Comparison of ENCODE assay signal across 15 cellular contexts in genomic region chr4:6990661-6991060, GRCh38. TPM values are rescaled to one million over a fixed set of nuclear protein-coding genes. Genes with fewer than 3 reads are reported as not detected.
DNase-seq lines count a peak whose midpoint lies in the region; ATAC-seq and TF ChIP-seq lines count a peak whose summit lies in the region.
"Had no signal": no experiment of that assay in that cellular context is flagged by ENCODE, and none has a peak within 500 bp of the region (broad histone marks: within the 10 kb centered on the region; RNA-seq: fewer than 3 reads in every experiment).

No MANE protein-coding gene starts in this region.

- no peaks in the 10 kb centered on the region for H3K9me3 Mint-ChIP-seq in CD4-positive, alpha-beta T cell
- no peaks in the 10 kb centered on the region for H3K9me3 Mint-ChIP-seq in activated T-helper 17 cell treated with anti-CD3 and anti-CD28 coated beads, Interleukin-2, amount 50 U/mL, for 72 hours

- no peak overlapping the region for H3K9ac ChIP-seq in PC-3 (ENCODE audit: low read length)
- H3K9ac ChIP-seq in mammary epithelial cell (ENCODE audit: insufficient read depth, low read length): no peak overlapping the region
- no peak overlapping the region for H3K9ac ChIP-seq in parathyroid adenoma

- no peaks in the 10 kb centered on the region for H3K9me3 ChIP-seq in CD4-positive, alpha-beta T cell (ENCODE audit: control insufficient read depth, low read length)
- H3K9me3 ChIP-seq in PC-3 (ENCODE audit: low read length) (no peaks in the 10 kb centered on the region), mammary epithelial cell (replicated peaks; ENCODE audit: insufficient read depth, low read length) (no peaks in the 10 kb centered on the region), parathyroid adenoma (ENCODE audit: control insufficient read depth, low read length) (no peaks in the 10 kb centered on the region)
- H3K9me3 ChIP-seq: upper lobe of left lung had no signal

- peak overlapping the region; percentile 38 for H3K4me3 Mint-ChIP-seq in CD4-positive, alpha-beta T cell
- H3K4me3 Mint-ChIP-seq in activated T-helper 17 cell treated with anti-CD3 and anti-CD28 coated beads, Interleukin-2, amount 50 U/mL, for 72 hours: no peak overlapping the region

- H4K20me1 ChIP-seq in PC-3 (ENCODE audit: low read length): no peaks in the 10 kb centered on the region
- no peaks in the 10 kb centered on the region for H4K20me1 ChIP-seq in mammary epithelial cell (ENCODE audit: insufficient read depth, low read length)

- H3K4me3 ChIP-seq in PC-3 (ENCODE audit: low read length) (no peak overlapping the region), mammary epithelial cell (replicated peaks in 1 of 3; ENCODE audit: insufficient read depth in 1 of 3, low read depth in 2 of 3, low read length in 3 of 3) (no peak overlapping the region), parathyroid adenoma (ENCODE audit: low read depth, low read length) (no peak overlapping the region)
- H3K4me3 ChIP-seq: SK-N-MC, upper lobe of left lung had no signal

- TF ChIP-seq CTCF in CD4-positive, alpha-beta T cell (IDR thresholded peaks at IDR 0.05): no peak
- TF ChIP-seq CTCF in PC-3 (conservative IDR thresholded peaks at IDR 0.05; ENCODE audit: low read depth, low read length): no peak
- TF ChIP-seq CTCF in mammary epithelial cell (conservative IDR thresholded peaks at IDR 0.05 in 1 of 2, IDR thresholded peaks at IDR 0.05 in 1 of 2; ENCODE audit: extremely low read depth in 1 of 2, insufficient read depth in 1 of 2, low read depth in 1 of 2, low read length in 2 of 2): no peak
- TF ChIP-seq CTCF in parathyroid adenoma (IDR thresholded peaks at IDR 0.05): no peak

- WGBS in mammary epithelial cell (ENCODE audit: low coverage, missing lambda C conversion rate): 84% methylated on average over 6 of the region's 6 CpGs

- H2AFZ ChIP-seq in PC-3 (ENCODE audit: low read length) (no peak overlapping the region), mammary epithelial cell (ENCODE audit: low read depth, low read length) (no peak overlapping the region), parathyroid adenoma (no peak overlapping the region)

- H3K27ac ChIP-seq in CD4-positive, alpha-beta T cell (ENCODE audit: low read depth, low read length): no peak overlapping the region
- peak overlapping the region; percentile 81 for H3K27ac ChIP-seq in PC-3 (ENCODE audit: low read length)
- H3K27ac ChIP-seq in mammary epithelial cell (ENCODE audit: insufficient read depth, low read depth, low read length): peak overlapping the region; percentile 97
- H3K27ac ChIP-seq in parathyroid adenoma: no peak overlapping the region
- H3K27ac ChIP-seq: SK-N-MC had no signal

- POLR2A ChIA-PET in CD4-positive, alpha-beta T cell (lab: Charles Lee): no interaction called here
- POLR2A ChIA-PET in PC-3 (lab: Charles Lee; ENCODE audit: unreplicated experiment): no interaction called here

- no peaks in the 10 kb centered on the region for H3K9me2 ChIP-seq in PC-3 (replicated peaks; ENCODE audit: low read length)

- no peak for ATAC-seq in CD4-positive, alpha-beta T cell (ENCODE audit: poor library complexity)
- no peak for ATAC-seq in PC-3
- ATAC-seq in activated T-helper 17 cell treated with anti-CD3 and anti-CD28 coated beads, Interleukin-2, amount 50 U/mL, for 72 hours (replicated peaks): no peak

- no peaks in the 10 kb centered on the region for H3F3A ChIP-seq in PC-3 (ENCODE audit: low read length, unreplicated experiment)

- dilution Hi-C loops in mammary epithelial cell (cut with HindIII; ENCODE audit: low sequenced_read_pairs): no loop called here

- BruUV-seq in PC-3 (replicated peaks; lab: Mats Ljungman, UMichigan) (no TSS peak), mammary epithelial cell (replicated peaks; lab: Mats Ljungman, UMichigan) (no TSS peak)

- intact Hi-C loops in CD4-positive, alpha-beta T cell (cut with DNase I, micrococcal nuclease): no loop called here
- intact Hi-C loops in PC-3 (cut with micrococcal nuclease) (no loop called here), mammary epithelial cell (cut with micrococcal nuclease) (no loop called here)

- H3K36me3 ChIP-seq in PC-3 (ENCODE audit: low read depth, low read length) (peaks cover 9% of the 10 kb centered on the region; the same call in 1 of the 2 replicates), mammary epithelial cell (ENCODE audit: insufficient read depth, low read length) (peaks cover 15% of the 10 kb centered on the region), parathyroid adenoma (ENCODE audit: control insufficient read depth, insufficient read depth, low read length) (no peaks in the 10 kb centered on the region)

- CTCF ChIA-PET in CD4-positive, alpha-beta T cell (lab: Charles Lee): no interaction called here
- CTCF ChIA-PET in PC-3 (lab: Charles Lee): no interaction called here
- CTCF ChIA-PET in mammary epithelial cell (lab: Charles Lee; ENCODE audit: low non-redundant PET): no interaction called here

- DNase-seq in CD4-positive, alpha-beta T cell: no peak
- DNase-seq in PC-3 (no peak), mammary epithelial cell (no peak), NCI-H187 (lab: John Stamatoyannopoulos, UW) (no peak), NCI-H524 (lab: John Stamatoyannopoulos, UW) (no peak), cerebellar nuclear complex (lab: John Stamatoyannopoulos, UW) (no peak)
- DNase-seq: activated CD4-positive, alpha-beta T cell treated with anti-CD3 and anti-CD28 coated beads, Interleukin-2, amount 50 U/mL, for 48 hours; DMS153; KBM-7; NCI-H1105 treated with DMSO at 0.1 percent for 48 hours; NCI-H69; upper lobe of left lung had no signal

- H3K4me1 Mint-ChIP-seq in CD4-positive, alpha-beta T cell (ENCODE audit: low read depth): peaks cover 69% of the 10 kb centered on the region
- peaks cover 32% of the 10 kb centered on the region for H3K4me1 Mint-ChIP-seq in activated T-helper 17 cell treated with anti-CD3 and anti-CD28 coated beads, Interleukin-2, amount 50 U/mL, for 72 hours

- peaks cover 50% of the 10 kb centered on the region for H3K4me1 ChIP-seq in PC-3 (ENCODE audit: insufficient read depth, low read length)
- peaks cover 57% of the 10 kb centered on the region for H3K4me1 ChIP-seq in mammary epithelial cell (ENCODE audit: insufficient read depth, low read length)
- H3K4me1 ChIP-seq in parathyroid adenoma: peaks cover 8% of the 10 kb centered on the region

- no peak overlapping the region for H3K27ac Mint-ChIP-seq in CD4-positive, alpha-beta T cell
- H3K27ac Mint-ChIP-seq in activated T-helper 17 cell treated with anti-CD3 and anti-CD28 coated beads, Interleukin-2, amount 50 U/mL, for 72 hours: no peak overlapping the region

- in situ Hi-C loops in mammary epithelial cell (cut with MboI; ENCODE audit: low sequenced_read_pairs in 2 of 2): no loop called here

- H3K79me2 ChIP-seq in PC-3 (ENCODE audit: low read length) (peaks cover 79% of the 10 kb centered on the region), mammary epithelial cell (ENCODE audit: insufficient read depth, low read length) (peaks cover 71% of the 10 kb centered on the region), parathyroid adenoma (peaks cover 20% of the 10 kb centered on the region)

- H3K27me3 Mint-ChIP-seq in CD4-positive, alpha-beta T cell: no peaks in the 10 kb centered on the region
- no peaks in the 10 kb centered on the region for H3K27me3 Mint-ChIP-seq in activated T-helper 17 cell treated with anti-CD3 and anti-CD28 coated beads, Interleukin-2, amount 50 U/mL, for 72 hours

- peaks cover 37% of the 10 kb centered on the region for H3K36me3 Mint-ChIP-seq in CD4-positive, alpha-beta T cell (ENCODE audit: low read depth)
- peaks cover 38% of the 10 kb centered on the region for H3K36me3 Mint-ChIP-seq in activated T-helper 17 cell treated with anti-CD3 and anti-CD28 coated beads, Interleukin-2, amount 50 U/mL, for 72 hours (ENCODE audit: low read depth)

- H3K27me3 ChIP-seq in CD4-positive, alpha-beta T cell (ENCODE audit: control insufficient read depth, insufficient read depth, low read length): no peaks in the 10 kb centered on the region
- H3K27me3 ChIP-seq in PC-3 (ENCODE audit: low read length) (no peaks in the 10 kb centered on the region), mammary epithelial cell (ENCODE audit: insufficient read depth, low read length) (no peaks in the 10 kb centered on the region), parathyroid adenoma (ENCODE audit: control insufficient read depth, insufficient read depth, low read length) (no peaks in the 10 kb centered on the region)
- H3K27me3 ChIP-seq: upper lobe of left lung had no signal

- H3K4me2 ChIP-seq in PC-3 (ENCODE audit: low read length): peak overlapping the region; percentile 78; the same call in 1 of the 2 replicates
- peak overlapping the region; percentile 82 for H3K4me2 ChIP-seq in mammary epithelial cell (ENCODE audit: insufficient read depth, low read depth, low read length)
- H3K4me2 ChIP-seq in parathyroid adenoma (ENCODE audit: low read length): peak overlapping the region; percentile 51

RNA-seq across cellular contexts. Expression of gene TADA2B, which starts 52.5 kb away (rescaled TPM):
- 10 to 100 TPM; 41.5 to 44.6 TPM for total RNA-seq in CD4-positive, alpha-beta T cell
- 14.7 and 16.5 TPM in 2 replicates for total RNA-seq in PC-3 (2014; rRNA removed)
- 10 to 100 TPM; 13.3 to 17.2 TPM for total RNA-seq in mammary epithelial cell
- polyA plus RNA-seq in mammary epithelial cell: 6.7 TPM
- 9.5 TPM for polyA minus RNA-seq in mammary epithelial cell
- total RNA-seq in activated T-helper 17 cell treated with anti-CD3 and anti-CD28 coated beads, Interleukin-2, amount 50 U/mL, for 72 hours: 10 to 100 TPM in 1 of 2 donors, 1 to 10 TPM in 1; 8.5 to 13.0 TPM

Comparison
In these comparisons a context has a peak if more than half of its experiments do, and no peak if none do; other contexts are left out.
1. H3K27ac ChIP-seq: peak in PC-3 (single experiment) and mammary epithelial cell (single experiment); none in CD4-positive, alpha-beta T cell (single experiment) and parathyroid adenoma (single experiment).
2. Peak in every context shown above with its lines, with median percentiles within 50 percentile points of each other: H3K4me2 ChIP-seq.